Comparison of ENCODE assay signal across 20 cellular contexts in the genomic region with DNA sequence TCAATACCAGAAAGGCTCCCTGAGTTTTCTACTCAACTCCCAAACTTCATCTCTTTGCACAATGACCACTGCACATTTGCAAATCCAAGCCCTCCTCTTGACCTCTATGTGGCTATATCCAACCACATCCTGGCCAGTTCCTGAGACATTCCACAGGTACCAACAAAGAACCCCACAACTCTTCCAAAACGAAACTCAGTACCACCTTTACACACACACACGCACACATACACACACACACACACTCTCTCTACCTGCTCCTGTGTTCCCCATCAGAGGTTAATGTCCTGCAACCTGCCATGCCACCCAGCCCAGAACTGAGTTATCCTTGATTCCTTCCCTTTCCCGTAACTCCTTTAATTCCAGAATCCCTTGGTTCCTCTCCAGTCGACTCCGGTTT. TPM values are rescaled to one million over a fixed set of nuclear protein-coding genes. Genes with fewer than 3 reads are reported as not detected.
DNase-seq lines count a peak whose midpoint lies in the region; ATAC-seq, FAIRE-seq and TF ChIP-seq lines count a peak whose summit lies in the region.
"Had no signal": no experiment of that assay in that cellular context is flagged by ENCODE, and none has a peak within 500 bp of the region (broad histone marks: within the 10 kb centered on the region; RNA-seq: fewer than 3 reads in every experiment).

No MANE protein-coding gene starts in this region.

- H3F3A ChIP-seq in smooth muscle cell (ENCODE audit: low read depth), result no peaks in the 10 kb centered on the region

- FAIRE-seq in GM19239 (lab: Jason Lieb, UNC), result peak; percentile 45
- FAIRE-seq: K562, RCC 7860 had no signal

- peaks cover 45% of the 10 kb centered on the region for H3K4me1 ChIP-seq in CD4-positive, alpha-beta memory T cell (ENCODE audit: insufficient read depth, low read length)
- no peaks in the 10 kb centered on the region for H3K4me1 ChIP-seq in smooth muscle cell (ENCODE audit: low read depth)

- peak overlapping the region in 3 of 8 donors; percentile 7 to 34 (median 17) for H3K4me3 Mint-ChIP-seq in CD4-positive, alpha-beta memory T cell
- H3K4me3 Mint-ChIP-seq in WTC11, result no peak overlapping the region
- H3K4me3 Mint-ChIP-seq in naive B cell, result peak overlapping the region in 1 of 8 donors; percentile 5
- H3K4me3 Mint-ChIP-seq: CD14-positive monocyte had no signal

- TF ChIP-seq CTCF in WTC11 (IDR thresholded peaks at IDR 0.05) (no peak), smooth muscle cell (IDR thresholded peaks at IDR 0.05; ENCODE audit: borderline replicate concordance, insufficient read depth, poor library complexity, severe bottlenecking) (no peak)

- H3K9me3 Mint-ChIP-seq in CD4-positive, alpha-beta memory T cell, result peaks cover 0 to 18% (median 7%) of the 10 kb centered on the region in 8 donors
- peaks cover 16% of the 10 kb centered on the region for H3K9me3 Mint-ChIP-seq in WTC11
- H3K9me3 Mint-ChIP-seq in naive B cell, result peaks cover 0 to 9% (median 6%) of the 10 kb centered on the region in 7 donors

- no peaks in the 10 kb centered on the region for H3K27me3 ChIP-seq in CD4-positive, alpha-beta memory T cell (ENCODE audit: insufficient read depth, low read length)
- H3K27me3 ChIP-seq in smooth muscle cell (ENCODE audit: low read depth), result no peaks in the 10 kb centered on the region

- peaks cover 69% of the 10 kb centered on the region for H3K79me2 ChIP-seq in smooth muscle cell (ENCODE audit: low read depth)

- CTCF ChIA-PET in CD4-positive, alpha-beta memory T cell (lab: Charles Lee; ENCODE audit: partially characterized antibody), result no interaction called here
- CTCF ChIA-PET in WTC11 (lab: Charles Lee), result interaction anchor here (0.7 kb wide), 1 partner anchor 58 kb away, joined by 3 read pairs; the partner anchor contains the start of gene CHD6

- no peak overlapping the region for H3K9ac ChIP-seq in smooth muscle cell (ENCODE audit: low read depth)

- peaks cover 81% of the 10 kb centered on the region for H4K20me1 ChIP-seq in smooth muscle cell (ENCODE audit: low read depth)

- peaks cover 54 to 67% (median 60%) of the 10 kb centered on the region in 4 donors for H3K4me1 Mint-ChIP-seq in CD4-positive, alpha-beta memory T cell
- H3K4me1 Mint-ChIP-seq in WTC11 (peaks cover 45% of the 10 kb centered on the region), naive B cell (peaks cover 49 to 64% (median 59%) of the 10 kb centered on the region in 3 donors)

- H3K27me3 Mint-ChIP-seq in CD4-positive, alpha-beta memory T cell, result no peaks in the 10 kb centered on the region
- H3K27me3 Mint-ChIP-seq in WTC11 (ENCODE audit: low read depth), result no peaks in the 10 kb centered on the region
- H3K27me3 Mint-ChIP-seq in naive B cell, result no peaks in the 10 kb centered on the region

- H3K27ac Mint-ChIP-seq in CD4-positive, alpha-beta memory T cell, result peak overlapping the region in 5 of 7 donors; percentile 5 to 77 (median 40)
- H3K27ac Mint-ChIP-seq in WTC11 (0 out of 2 replicates have a peak overlapping the region, but pooled peaks have one; percentile 2), naive B cell (peak overlapping the region in 4 of 6 donors; percentile 1 to 93 (median 10))

- H3K27ac ChIP-seq in CD4-positive, alpha-beta memory T cell (ENCODE audit: low read depth, low read length), result no peak overlapping the region
- H3K27ac ChIP-seq in smooth muscle cell (ENCODE audit: low read depth), result no peak overlapping the region
- H3K27ac ChIP-seq: HL-60 had no signal

- DNase-seq in CD4-positive, alpha-beta memory T cell, result no peak
- DNase-seq in GM19239 (ENCODE audit: insufficient read length, low spot score) (no peak), WTC11 (ENCODE audit: low spot score) (no peak), naive B cell (no peak), smooth muscle cell (lab: John Stamatoyannopoulos, UW; ENCODE audit: unreplicated experiment) (no peak), NCI-H345 (lab: John Stamatoyannopoulos, UW) (no peak), ureter (ENCODE audit: low spot score) (no peak)
- DNase-seq: ACHN, AML-193, DMS79 treated with DMSO at 0.1 percent for 48 hours, HCEC 1CT, NCI-H1436, NCI-H2081, NCI-H510A treated with DMSO at 0.1 percent for 48 hours, SHP77 had no signal

- H3K4me3 ChIP-seq in CD4-positive, alpha-beta memory T cell (ENCODE audit: low read length in 2 of 2), result no peak overlapping the region
- no peak overlapping the region for H3K4me3 ChIP-seq in smooth muscle cell
- H3K4me3 ChIP-seq: K562 had no signal

- WGBS in smooth muscle cell (ENCODE audit: low lambda C conversion rate), result 95% methylated on average over 5 of the region's 5 CpGs

- POLR2A ChIA-PET in CD4-positive, alpha-beta memory T cell (lab: Charles Lee; ENCODE audit: partially characterized antibody), result no interaction called here
- POLR2A ChIA-PET in WTC11 (lab: Charles Lee), result no interaction called here

- no peaks in the 10 kb centered on the region for H3K9me3 ChIP-seq in CD4-positive, alpha-beta memory T cell (ENCODE audit: control insufficient read depth in 1 of 2, low read length in 2 of 2)
- H3K9me3 ChIP-seq in smooth muscle cell (replicated peaks; ENCODE audit: low read depth), result no peaks in the 10 kb centered on the region

- intact Hi-C loops in CD4-positive, alpha-beta memory T cell (cut with micrococcal nuclease), result no loop called here

- peaks cover 18 to 48% of the 10 kb centered on the region in 2 donors for H3K36me3 Mint-ChIP-seq in CD4-positive, alpha-beta memory T cell
- H3K36me3 Mint-ChIP-seq in WTC11 (peaks cover 27% of the 10 kb centered on the region), naive B cell (peaks cover 0 to 20% of the 10 kb centered on the region in 2 donors)

- no peak for ATAC-seq in WTC11
- ATAC-seq in naive B cell (ENCODE audit: low read depth in 2 of 2), result no peak
- ATAC-seq: K562, SK-N-SH treated with all-trans-retinoic acid at 6 μM for 48 hours had no signal

- H3K4me2 ChIP-seq in smooth muscle cell, result no peak overlapping the region

- H2AFZ ChIP-seq in smooth muscle cell (ENCODE audit: low read depth), result no peak overlapping the region

- no peaks in the 10 kb centered on the region for H3K36me3 ChIP-seq in CD4-positive, alpha-beta memory T cell (ENCODE audit: insufficient read depth, low read length)
- H3K36me3 ChIP-seq in smooth muscle cell (ENCODE audit: low read depth), result no peaks in the 10 kb centered on the region

TF ChIP-seq in WTC11, 78 proteins besides CTCF, POLR2A, EP300 and RAD21:
- TF ChIP-seq, protein P1, sequence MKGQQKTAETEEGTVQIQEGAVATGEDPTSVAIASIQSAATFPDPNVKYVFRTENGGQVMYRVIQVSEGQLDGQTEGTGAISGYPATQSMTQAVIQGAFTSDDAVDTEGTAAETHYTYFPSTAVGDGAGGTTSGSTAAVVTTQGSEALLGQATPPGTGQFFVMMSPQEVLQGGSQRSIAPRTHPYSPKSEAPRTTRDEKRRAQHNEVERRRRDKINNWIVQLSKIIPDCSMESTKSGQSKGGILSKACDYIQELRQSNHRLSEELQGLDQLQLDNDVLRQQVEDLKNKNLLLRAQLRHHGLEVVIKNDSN (CRISPR knock-in tag; IDR thresholded peaks at IDR 0.05), result no peak
- TF ChIP-seq CREM (CRISPR knock-in tag; IDR thresholded peaks at IDR 0.05), result no peak
- TF ChIP-seq STAT6 (CRISPR knock-in tag; conservative IDR thresholded peaks at IDR 0.05; ENCODE audit: low read depth), result no peak
- no peak for TF ChIP-seq HMGA2 (CRISPR knock-in tag; IDR thresholded peaks at IDR 0.05)
- TF ChIP-seq SMAD4 (CRISPR knock-in tag; IDR thresholded peaks at IDR 0.05), result no peak
- TF ChIP-seq ZNF396 (CRISPR knock-in tag; IDR thresholded peaks at IDR 0.05; ENCODE audit: borderline replicate concordance), result no peak

RNA-seq across cellular contexts. Expression of gene CHD6, which starts 58.5 kb away (rescaled TPM):
- 10 to 100 TPM; 93.2 to 96.8 TPM for total RNA-seq in CD4-positive, alpha-beta memory T cell
- polyA plus RNA-seq in CD4-positive, alpha-beta memory T cell, result 10 to 100 TPM; 29.2 to 62.3 TPM
- 52.1 to 61.9 TPM (median 52.8 TPM) in 3 replicates for total RNA-seq in WTC11 (2021)
- 10 to 100 TPM; 30.5 to 82.8 (median 51.9) TPM for polyA plus RNA-seq in naive B cell (ENCODE audit: low read depth in 6 of 6)
- total RNA-seq in smooth muscle cell, result 41.7 and 45.2 TPM in 2 replicates
- polyA plus RNA-seq in smooth muscle cell, result 47.8 and 66.8 TPM in 2 replicates
- 112 TPM for total RNA-seq in ureter
